Comparison of ENCODE assay signal across 1 cellular context in the genomic region with DNA sequence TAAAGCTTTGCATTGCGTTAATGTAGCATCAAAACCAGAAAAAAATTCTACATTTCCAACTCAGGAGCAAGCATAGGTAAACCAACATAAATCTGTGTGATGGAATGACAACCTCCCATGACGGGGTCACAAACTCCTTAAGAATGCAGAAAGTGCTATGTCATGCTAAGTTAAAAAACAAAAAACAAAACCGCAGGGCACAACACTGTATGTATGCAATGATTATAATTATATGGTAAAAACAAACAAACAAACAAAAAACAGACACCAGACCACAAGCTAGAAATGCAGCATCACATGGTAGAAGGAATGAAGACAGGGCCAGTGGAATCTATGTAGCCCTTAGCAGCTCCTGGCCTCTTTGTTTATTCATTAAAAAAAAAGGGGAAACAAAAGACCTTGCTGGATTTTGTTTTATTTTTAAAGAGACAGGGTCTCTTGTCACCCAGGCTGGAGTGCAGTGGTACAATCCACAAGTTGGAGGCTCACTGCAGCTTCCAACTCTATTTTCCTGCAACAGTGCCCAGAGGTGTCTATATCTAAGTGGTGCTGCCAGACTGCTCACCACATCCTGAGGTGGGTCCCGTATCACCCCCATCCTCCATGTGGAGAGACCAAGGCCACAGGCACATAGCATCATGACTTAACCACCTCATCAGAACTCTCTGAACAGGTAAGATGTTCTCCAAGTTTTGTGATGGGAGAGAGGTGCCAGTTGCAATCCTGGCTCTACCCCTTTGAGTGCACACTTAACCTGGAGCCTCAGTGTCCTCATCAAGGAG.
A peak's percentile ranks its signal among the peaks of the same experiment; 100 is the strongest.
TF ChIP-seq lines count a peak whose summit lies in the region.

No MANE protein-coding gene starts in this region.

TF ChIP-seq in HepG2, 621 proteins besides CTCF, POLR2A, EP300 and RAD21:
- TF ChIP-seq XRCC5 (optimal IDR thresholded peaks at IDR 0.05; ENCODE audit: low read length) (no peak), HOXA5 (CRISPR knock-in tag; IDR thresholded peaks at IDR 0.05) (no peak), ZNF556 (CRISPR knock-in tag; IDR thresholded peaks at IDR 0.05; ENCODE audit: borderline replicate concordance) (no peak), ZNF747 (CRISPR knock-in tag; IDR thresholded peaks at IDR 0.05; ENCODE audit: borderline replicate concordance) (no peak), SUZ12 (IDR thresholded peaks at IDR 0.05; ENCODE audit: low read depth, low read length) (no peak), RBM39 (IDR thresholded peaks at IDR 0.05; ENCODE audit: low read depth, low read length, poor library complexity, severe bottlenecking) (no peak), NFE2L2 (IDR thresholded peaks at IDR 0.05; ENCODE audit: low read length) (peak; percentile 27; the same call in 1 of the 2 replicates), ZNF20 (CRISPR knock-in tag; IDR thresholded peaks at IDR 0.05) (no peak)
- TF ChIP-seq, protein P1, sequence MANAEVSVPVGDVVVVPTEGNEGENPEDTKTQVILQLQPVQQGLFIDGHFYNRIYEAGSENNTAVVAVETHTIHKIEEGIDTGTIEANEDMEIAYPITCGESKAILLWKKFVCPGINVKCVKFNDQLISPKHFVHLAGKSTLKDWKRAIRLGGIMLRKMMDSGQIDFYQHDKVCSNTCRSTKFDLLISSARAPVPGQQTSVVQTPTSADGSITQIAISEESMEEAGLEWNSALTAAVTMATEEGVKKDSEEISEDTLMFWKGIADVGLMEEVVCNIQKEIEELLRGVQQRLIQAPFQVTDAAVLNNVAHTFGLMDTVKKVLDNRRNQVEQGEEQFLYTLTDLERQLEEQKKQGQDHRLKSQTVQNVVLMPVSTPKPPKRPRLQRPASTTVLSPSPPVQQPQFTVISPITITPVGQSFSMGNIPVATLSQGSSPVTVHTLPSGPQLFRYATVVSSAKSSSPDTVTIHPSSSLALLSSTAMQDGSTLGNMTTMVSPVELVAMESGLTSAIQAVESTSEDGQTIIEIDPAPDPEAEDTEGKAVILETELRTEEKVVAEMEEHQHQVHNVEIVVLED (CRISPR knock-in tag; IDR thresholded peaks at IDR 0.05; ENCODE audit: borderline replicate concordance) = no peak
